ENCODE assay signal across 4 cellular contexts in the genomic region with DNA sequence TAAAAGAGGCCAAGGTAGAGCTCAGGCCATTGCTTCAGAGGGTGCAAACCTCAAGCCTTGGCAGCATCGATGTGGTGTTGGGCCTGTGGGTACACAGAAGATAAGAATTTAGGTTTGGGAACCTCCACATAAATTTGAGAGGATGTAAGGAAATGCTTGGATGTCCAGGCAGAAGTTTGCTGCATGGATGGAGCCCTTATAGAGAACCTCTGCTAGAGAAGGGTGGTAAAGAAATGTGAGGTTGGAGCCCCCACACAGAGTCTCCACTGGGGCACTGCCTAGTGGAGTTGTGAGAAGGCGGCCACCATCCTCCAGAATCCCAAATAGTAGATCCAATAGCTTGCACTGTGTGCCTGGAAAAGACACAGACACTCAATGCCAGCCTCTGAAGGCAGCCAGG. TPM values are rescaled to one million over a fixed set of nuclear protein-coding genes. Genes with fewer than 3 reads are reported as not detected.
"Had no signal": no experiment of that assay in that cellular context is flagged by ENCODE, and none has a peak within 500 bp of the region (broad histone marks: within the 10 kb centered on the region; RNA-seq: fewer than 3 reads in every experiment).

No MANE protein-coding gene starts in this region.

RNA-seq across cellular contexts. Expression of a gene that starts 9.4 kb away (rescaled TPM):
- total RNA-seq: HT1080, IMR-90, K562 had no signal
- polyA plus RNA-seq: IgD-negative memory B cell, IMR-90, K562 had no signal

RNA-seq across cellular contexts. Expression of a gene that starts 21.8 kb away (rescaled TPM):
- total RNA-seq: HT1080, IMR-90, K562 had no signal
- polyA plus RNA-seq: IgD-negative memory B cell, IMR-90, K562 had no signal

RNA-seq across cellular contexts. Expression of a gene that starts 27.4 kb away (rescaled TPM):
- total RNA-seq: HT1080, IMR-90, K562 had no signal
- polyA plus RNA-seq: IgD-negative memory B cell, IMR-90 had no signal

RNA-seq across cellular contexts. Expression of a gene that starts 32.2 kb away (rescaled TPM):
- total RNA-seq: HT1080, IMR-90, K562 had no signal
- polyA plus RNA-seq: IgD-negative memory B cell, IMR-90, K562 had no signal

RNA-seq across cellular contexts. Expression of a gene that starts 38.0 kb away (rescaled TPM):
- total RNA-seq: HT1080, IMR-90, K562 had no signal
- polyA plus RNA-seq: IgD-negative memory B cell, IMR-90, K562 had no signal
